In genomic region chr2:202378001-202378400, GRCh38 we compare ENCODE assay signal across 8 cellular contexts. TPM values are rescaled to one million over a fixed set of nuclear protein-coding genes. Genes with fewer than 3 reads are reported as not detected.
A peak's percentile ranks its signal among the peaks of the same experiment; 100 is the strongest.
DNase-seq lines count a peak whose midpoint lies in the region; ATAC-seq, FAIRE-seq and TF ChIP-seq lines count a peak whose summit lies in the region.

No MANE protein-coding gene starts in this region.

- no peaks in the 10 kb centered on the region for H3K9me3 ChIP-seq in Peyer's patch
- no peaks in the 10 kb centered on the region for H3K9me3 ChIP-seq in gastrocnemius medialis

- POLR2A ChIA-PET in RWPE1 (lab: Yijun Ruan, JAX; ENCODE audit: low non-redundant PET): no interaction called here

- TF ChIP-seq CTCF in Peyer's patch (IDR thresholded peaks at IDR 0.05) (no peak), fibroblast of the aortic adventitia (IDR thresholded peaks at IDR 0.05; ENCODE audit: insufficient read depth, low read length) (no peak), gastrocnemius medialis (IDR thresholded peaks at IDR 0.05 in 4 of 5, conservative IDR thresholded peaks at IDR 0.05 in 1 of 5) (no peak), RWPE1 (conservative IDR thresholded peaks at IDR 0.05; ENCODE audit: low read depth) (no peak)

- CTCF ChIA-PET in RWPE1 (lab: Yijun Ruan, JAX): interaction anchor here (0.7 to 1.0 kb wide), 3 partner anchors 71 to 104 kb away, joined by 3 to 4 read pairs (median 3); no protein-coding TSS in a partner anchor

- FAIRE-seq in GM19239 (lab: Jason Lieb, UNC): peak; percentile 52

- peak overlapping the region; percentile 82 to 94 (median 88) for H3K4me3 ChIP-seq in Peyer's patch
- H3K4me3 ChIP-seq in fibroblast of the aortic adventitia (ENCODE audit: low read depth, low read length): peak overlapping the region; percentile 95
- H3K4me3 ChIP-seq in gastrocnemius medialis: peak overlapping the region; percentile 82 to 95 (median 90)

- DNase-seq in GM19239 (ENCODE audit: insufficient read length, low spot score): no peak
- DNase-seq in Peyer's patch: no peak
- DNase-seq in fibroblast of the aortic adventitia (ENCODE audit: low read depth): peak; percentile 28
- no peak for DNase-seq in gastrocnemius medialis
- no peak for DNase-seq in AG20443 (ENCODE audit: low spot score)
- DNase-seq in RWPE1 (ENCODE audit: low spot score): no peak
- DNase-seq in dedifferentiated amniotic fluid mesenchymal stem cell (ENCODE audit: extremely low spot score): no peak
- no peak for DNase-seq in activated CD4-positive, CD25-positive, alpha-beta regulatory T cell (lab: John Stamatoyannopoulos, UW)

- H3K27ac ChIP-seq in Peyer's patch (peak overlapping the region; percentile 6 to 97 (median 90)), gastrocnemius medialis (peak overlapping the region; percentile 89 to 99 (median 97)), RWPE1 (no peak overlapping the region)

- H3K4me1 ChIP-seq in Peyer's patch (peaks cover 0 to 31% (median 0%) of the 10 kb centered on the region in 4 donors), gastrocnemius medialis (peaks cover 26 to 35% of the 10 kb centered on the region in 2 donors)

- in situ Hi-C loops in gastrocnemius medialis (cut with MboI; ENCODE audit: low sequenced_read_pairs in 4 of 4): loop anchor here in 1 of 4 donors (25.0 kb wide), 1 partner anchor 591 kb away; the partner anchor contains the start of gene ALS2

- no peak for TF ChIP-seq POLR2A in Peyer's patch (IDR thresholded peaks at IDR 0.05)
- no peak for TF ChIP-seq POLR2A in gastrocnemius medialis (IDR thresholded peaks at IDR 0.05)

- intact Hi-C loops in gastrocnemius medialis (cut with DNase I; ENCODE audit: low total_unique reads): loop anchor here (5.0 to 10.0 kb wide), 5 partner anchors 111 to 1513 kb away; partner anchors contain the start of genes CLK1, FAM117B, NBEAL1 and NOP58

- H3K27me3 ChIP-seq in Peyer's patch (no peaks in the 10 kb centered on the region), gastrocnemius medialis (no peaks in the 10 kb centered on the region)

- H3K36me3 ChIP-seq in Peyer's patch: no peaks in the 10 kb centered on the region
- no peaks in the 10 kb centered on the region for H3K36me3 ChIP-seq in gastrocnemius medialis

- ATAC-seq in gastrocnemius medialis: no peak

RNA-seq across cellular contexts. Expression of gene BMPR2, which starts 1.9 kb away (rescaled TPM):
- total RNA-seq in Peyer's patch (10 to 100 TPM; 20.6 to 34.7 (median 30.0) TPM), fibroblast of the aortic adventitia (ENCODE audit: low replicate concordance) (18.7 and 50.6 TPM in 2 replicates), gastrocnemius medialis (10 to 100 TPM; 25.0 to 35.0 (median 27.2) TPM)
